In genomic region chr2:85695121-85695520, GRCh38 we compare ENCODE assay signal across 31 cellular contexts. TPM values are rescaled to one million over a fixed set of nuclear protein-coding genes. Genes with fewer than 3 reads are reported as not detected.
A peak's percentile ranks its signal among the peaks of the same experiment; 100 is the strongest.
DNase-seq lines count a peak whose midpoint lies in the region; ATAC-seq and TF ChIP-seq lines count a peak whose summit lies in the region.
"Had no signal": no experiment of that assay in that cellular context is flagged by ENCODE, and none has a peak within 500 bp of the region (broad histone marks: within the 10 kb centered on the region; RNA-seq: fewer than 3 reads in every experiment).

No MANE protein-coding gene starts in this region.

- no peaks in the 10 kb centered on the region for H3K36me3 Mint-ChIP-seq in activated CD4-positive, alpha-beta T cell treated with anti-CD3 and anti-CD28 coated beads, Interleukin-2, amount 10 ng/mL, durations not matched to agents 7 days and 5 days (ENCODE audit: low read depth)
- H3K36me3 Mint-ChIP-seq in CD14-positive monocyte (peaks cover 6 to 9% of the 10 kb centered on the region in 2 donors), natural killer cell (peaks cover 14% of the 10 kb centered on the region)
- peaks cover 4% of the 10 kb centered on the region for H3K36me3 Mint-ChIP-seq in activated CD8-positive, alpha-beta T cell treated with anti-CD3 and anti-CD28 coated beads, Interleukin-2, amount 10 ng/mL, durations not matched to agents 7 days and 5 days (ENCODE audit: low read depth)
- H3K36me3 Mint-ChIP-seq: activated naive CD4-positive, alpha-beta T cell treated with anti-CD3 and anti-CD28 coated beads, Interleukin-2, amount 10 ng/mL, durations not matched to agents 7 days and 5 days had no signal

- H3K4me1 Mint-ChIP-seq in activated CD4-positive, alpha-beta T cell treated with anti-CD3 and anti-CD28 coated beads, Interleukin-2, amount 10 ng/mL, durations not matched to agents 7 days and 5 days, result peaks cover 11% of the 10 kb centered on the region
- peaks cover 65% of the 10 kb centered on the region for H3K4me1 Mint-ChIP-seq in CD14-positive monocyte
- peaks cover 51% of the 10 kb centered on the region for H3K4me1 Mint-ChIP-seq in activated CD8-positive, alpha-beta T cell treated with anti-CD3 and anti-CD28 coated beads, Interleukin-2, amount 10 ng/mL, durations not matched to agents 7 days and 5 days (ENCODE audit: low read depth)
- peaks cover 79 to 84% of the 10 kb centered on the region in 2 donors for H3K4me1 Mint-ChIP-seq in natural killer cell
- H3K4me1 Mint-ChIP-seq: activated B cell treated with CpG ODN at 0.5 μM for 24 hours, nephron had no signal

- H3K4me3 Mint-ChIP-seq in activated CD4-positive, alpha-beta T cell treated with anti-CD3 and anti-CD28 coated beads, Interleukin-2, amount 10 ng/mL, durations not matched to agents 7 days and 5 days, result peak overlapping the region; percentile 16
- H3K4me3 Mint-ChIP-seq in CD14-positive monocyte (no peak overlapping the region), natural killer cell (peak overlapping the region; percentile 97)
- H3K4me3 Mint-ChIP-seq in activated CD8-positive, alpha-beta T cell treated with anti-CD3 and anti-CD28 coated beads, Interleukin-2, amount 10 ng/mL, durations not matched to agents 7 days and 5 days, result peak overlapping the region; percentile 44
- H3K4me3 Mint-ChIP-seq: activated B cell treated with CpG ODN at 0.5 μM for 24 hours; activated naive CD4-positive, alpha-beta T cell treated with anti-CD3 and anti-CD28 coated beads, Interleukin-2, amount 10 ng/mL, durations not matched to agents 7 days and 5 days; CD4-positive, alpha-beta T cell; nephron had no signal

- TF ChIP-seq CTCF in CD14-positive monocyte (IDR thresholded peaks at IDR 0.05) (no peak), natural killer cell (IDR thresholded peaks at IDR 0.05) (no peak), ascending aorta (IDR thresholded peaks at IDR 0.05) (no peak)

- intact Hi-C loops in CD14-positive monocyte (cut with micrococcal nuclease), result no loop called here
- intact Hi-C loops in natural killer cell (cut with micrococcal nuclease), result loop anchor here (2.0 kb wide), 1 partner anchor 14 kb away; no protein-coding TSS in a partner anchor
- intact Hi-C loops in ascending aorta (cut with DNase I), result no loop called here

- no peak overlapping the region for H3K27ac Mint-ChIP-seq in activated CD4-positive, alpha-beta T cell treated with anti-CD3 and anti-CD28 coated beads, Interleukin-2, amount 10 ng/mL, durations not matched to agents 7 days and 5 days
- H3K27ac Mint-ChIP-seq in CD14-positive monocyte, result peak overlapping the region in 5 of 7 donors; percentile 28 to 70 (median 33)
- peak overlapping the region; percentile 25 for H3K27ac Mint-ChIP-seq in activated CD8-positive, alpha-beta T cell treated with anti-CD3 and anti-CD28 coated beads, Interleukin-2, amount 10 ng/mL, durations not matched to agents 7 days and 5 days
- peak overlapping the region; percentile 95 to 96 for H3K27ac Mint-ChIP-seq in natural killer cell
- H3K27ac Mint-ChIP-seq: activated B cell treated with CpG ODN at 0.5 μM for 24 hours; activated naive CD4-positive, alpha-beta T cell treated with anti-CD3 and anti-CD28 coated beads, Interleukin-2, amount 10 ng/mL, durations not matched to agents 7 days and 5 days; CD4-positive, alpha-beta T cell; nephron had no signal

- H3K9me3 Mint-ChIP-seq in activated CD4-positive, alpha-beta T cell treated with anti-CD3 and anti-CD28 coated beads, Interleukin-2, amount 10 ng/mL, durations not matched to agents 7 days and 5 days, result no peaks in the 10 kb centered on the region
- H3K9me3 Mint-ChIP-seq in CD14-positive monocyte, result peaks cover 0 to 3% (median 0%) of the 10 kb centered on the region in 7 donors
- H3K9me3 Mint-ChIP-seq in activated CD8-positive, alpha-beta T cell treated with anti-CD3 and anti-CD28 coated beads, Interleukin-2, amount 10 ng/mL, durations not matched to agents 7 days and 5 days (ENCODE audit: insufficient read depth), result no peaks in the 10 kb centered on the region
- no peaks in the 10 kb centered on the region for H3K9me3 Mint-ChIP-seq in natural killer cell
- H3K9me3 Mint-ChIP-seq: activated B cell treated with CpG ODN at 0.5 μM for 24 hours; activated naive CD4-positive, alpha-beta T cell treated with anti-CD3 and anti-CD28 coated beads, Interleukin-2, amount 10 ng/mL, durations not matched to agents 7 days and 5 days; CD4-positive, alpha-beta T cell; nephron had no signal

- no peaks in the 10 kb centered on the region for H3K9me3 ChIP-seq in ascending aorta
- H3K9me3 ChIP-seq: gastroesophageal sphincter, lower lobe of right lung, pancreas, uterus had no signal

- H3K27me3 ChIP-seq in ascending aorta, result no peaks in the 10 kb centered on the region
- H3K27me3 ChIP-seq: pancreas, uterus had no signal

- no peaks in the 10 kb centered on the region for H3K4me1 ChIP-seq in ascending aorta
- H3K4me1 ChIP-seq: gastroesophageal sphincter, lower lobe of right lung, pancreas, uterus had no signal

- POLR2A ChIA-PET in activated CD4-positive, alpha-beta T cell treated with anti-CD3 and anti-CD28 coated beads, Interleukin-2, amount 10 ng/mL, durations not matched to agents 7 days and 5 days (lab: Charles Lee), result no interaction called here
- POLR2A ChIA-PET in activated CD8-positive, alpha-beta T cell treated with anti-CD3 and anti-CD28 coated beads, Interleukin-2, amount 10 ng/mL, durations not matched to agents 7 days and 5 days (lab: Charles Lee), result no interaction called here

- CTCF ChIA-PET in activated CD4-positive, alpha-beta T cell treated with anti-CD3 and anti-CD28 coated beads, Interleukin-2, amount 10 ng/mL, durations not matched to agents 7 days and 5 days (lab: Charles Lee), result interaction anchor here (2.2 to 2.4 kb wide), 3 partner anchors 9 to 16 kb away, joined by 5 to 8 read pairs (median 7); no protein-coding TSS in a partner anchor
- CTCF ChIA-PET in activated CD8-positive, alpha-beta T cell treated with anti-CD3 and anti-CD28 coated beads, Interleukin-2, amount 10 ng/mL, durations not matched to agents 7 days and 5 days (lab: Charles Lee), result interaction anchor here (9.8 kb wide), 1 partner anchor 11 kb away, joined by 102 read pairs; no protein-coding TSS in a partner anchor

- no peaks in the 10 kb centered on the region for H3K36me3 ChIP-seq in ascending aorta
- H3K36me3 ChIP-seq: gastroesophageal sphincter, lower lobe of right lung, pancreas, uterus had no signal

- no peak for DNase-seq in activated CD4-positive, alpha-beta T cell treated with anti-CD3 and anti-CD28 coated beads, Interleukin-2, amount 10 ng/mL, durations not matched to agents 7 days and 5 days
- DNase-seq in activated CD4-positive, alpha-beta T cell treated with anti-CD3 and anti-CD28 coated beads, Interleukin-2, amount 50 U/mL, for 1 hour, result no peak
- no peak for DNase-seq in CD14-positive monocyte (ENCODE audit: low spot score)
- no peak for DNase-seq in activated CD8-positive, alpha-beta T cell treated with anti-CD3 and anti-CD28 coated beads, Interleukin-2, amount 10 ng/mL, durations not matched to agents 7 days and 5 days
- no peak for DNase-seq in natural killer cell
- DNase-seq in ascending aorta (ENCODE audit: low spot score in 2 of 2), result no peak
- DNase-seq: activated B cell treated with CpG ODN at 0.5 μM for 24 hours; activated CD4-positive, alpha-beta T cell treated with anti-CD3 and anti-CD28 coated beads, Interleukin-2, amount 50 U/mL, for 48 hours; activated naive CD4-positive, alpha-beta T cell treated with anti-CD3 and anti-CD28 coated beads, Interleukin-2, amount 10 ng/mL, durations not matched to agents 7 days and 5 days; amygdala; CD4-positive, alpha-beta T cell; GM23248; KG1; lower lobe of right lung; NCI-H1105; NCI-H187 treated with DMSO at 0.1 percent for 48 hours; NCI-H2171; pancreas; retina; stimulated activated naive CD8-positive, alpha-beta T cell treated with anti-CD3 and anti-CD28 coated beads, Interleukin-15, Interleukin-2, amounts not matched to agents 100 U/mL and 50 U/mL, for 24 hours; uterus had no signal

- ATAC-seq in activated CD8-positive, alpha-beta T cell treated with anti-CD3 and anti-CD28 coated beads, Interleukin-2, amount 10 ng/mL, durations not matched to agents 7 days and 5 days, result no peak
- no peak for ATAC-seq in natural killer cell
- ATAC-seq in HG03439 (IDR thresholded peaks at IDR 0.05; ENCODE audit: unreplicated experiment), result no peak
- no peak for ATAC-seq in HG02870 (IDR thresholded peaks at IDR 0.05; ENCODE audit: unreplicated experiment)
- ATAC-seq: gastroesophageal sphincter; pancreas; stimulated activated naive CD8-positive, alpha-beta T cell treated with anti-CD3 and anti-CD28 coated beads, Interleukin-15, Interleukin-2, amounts not matched to agents 100 U/mL and 50 U/mL, for 24 hours had no signal

- no peak overlapping the region for H3K27ac ChIP-seq in ascending aorta
- H3K27ac ChIP-seq: gastroesophageal sphincter, GM23248, lower lobe of right lung, pancreas, uterus had no signal

- H3K27me3 Mint-ChIP-seq in activated CD4-positive, alpha-beta T cell treated with anti-CD3 and anti-CD28 coated beads, Interleukin-2, amount 10 ng/mL, durations not matched to agents 7 days and 5 days, result peaks cover 2% of the 10 kb centered on the region
- H3K27me3 Mint-ChIP-seq in CD14-positive monocyte (ENCODE audit: low read depth in 3 of 3) (peaks cover 0 to 8% (median 2%) of the 10 kb centered on the region in 3 donors), natural killer cell (ENCODE audit: low read depth in 2 of 2) (no peaks in the 10 kb centered on the region)
- H3K27me3 Mint-ChIP-seq in activated CD8-positive, alpha-beta T cell treated with anti-CD3 and anti-CD28 coated beads, Interleukin-2, amount 10 ng/mL, durations not matched to agents 7 days and 5 days (ENCODE audit: low read depth), result no peaks in the 10 kb centered on the region
- H3K27me3 Mint-ChIP-seq: CD4-positive, alpha-beta T cell had no signal

- H3K4me3 ChIP-seq in ascending aorta, result no peak overlapping the region
- H3K4me3 ChIP-seq: gastroesophageal sphincter, GM23248, lower lobe of right lung, pancreas, smooth muscle cell, uterus had no signal

RNA-seq across cellular contexts. Expression of gene GNLY, which starts 1.0 kb away (rescaled TPM):
- total RNA-seq in activated CD4-positive, alpha-beta T cell treated with anti-CD3 and anti-CD28 coated beads, Interleukin-2, amount 10 ng/mL, durations not matched to agents 7 days and 5 days, result 10 to 100 TPM; 72.9 to 75.5 TPM
- polyA plus RNA-seq in CD14-positive monocyte, result 10 to 100 TPM; 11.1 to 13.2 TPM
- total RNA-seq in activated CD8-positive, alpha-beta T cell treated with anti-CD3 and anti-CD28 coated beads, Interleukin-2, amount 10 ng/mL, durations not matched to agents 7 days and 5 days, result 100 to 1,000 TPM; 136 to 143 TPM
- 1,000 to 10,000 TPM; 4,938 to 8,199 (median 6,542) TPM for total RNA-seq in natural killer cell
- not detected for total RNA-seq in ascending aorta
- total RNA-seq: Daoy, endothelial cell of umbilical vein, GM23248, MCF 10A, NCI-H460, smooth muscle cell had no signal
- polyA plus RNA-seq: endothelial cell of umbilical vein, fibroblast of lung, GM23248, smooth muscle cell had no signal

RNA-seq across cellular contexts. Expression of gene SFTPB, which starts 27.1 kb away (rescaled TPM):
- not detected for total RNA-seq in activated CD4-positive, alpha-beta T cell treated with anti-CD3 and anti-CD28 coated beads, Interleukin-2, amount 10 ng/mL, durations not matched to agents 7 days and 5 days
- polyA plus RNA-seq in CD14-positive monocyte, result under 1 TPM in 1 of 2 donors, not detected in 1; 0.18 TPM
- total RNA-seq in activated CD8-positive, alpha-beta T cell treated with anti-CD3 and anti-CD28 coated beads, Interleukin-2, amount 10 ng/mL, durations not matched to agents 7 days and 5 days, result not detected
- total RNA-seq in natural killer cell (not detected), ascending aorta (not detected)
- total RNA-seq: activated B cell treated with CpG ODN at 0.5 μM for 24 hours; CD4-positive, alpha-beta T cell; Daoy; endothelial cell of umbilical vein; fibroblast of lung; gastroesophageal sphincter; GM23248; NCI-H460; smooth muscle cell had no signal
- polyA plus RNA-seq: endothelial cell of umbilical vein, fibroblast of lung, GM23248, smooth muscle cell had no signal

RNA-seq across cellular contexts. Expression of gene ATOH8, which starts 58.7 kb away (rescaled TPM):
- total RNA-seq in activated CD4-positive, alpha-beta T cell treated with anti-CD3 and anti-CD28 coated beads, Interleukin-2, amount 10 ng/mL, durations not matched to agents 7 days and 5 days, result under 1 TPM; 0.10 to 0.12 TPM
- 1 to 10 TPM; 2.0 to 2.1 TPM for polyA plus RNA-seq in CD14-positive monocyte
- total RNA-seq in activated CD8-positive, alpha-beta T cell treated with anti-CD3 and anti-CD28 coated beads, Interleukin-2, amount 10 ng/mL, durations not matched to agents 7 days and 5 days, result under 1 TPM; 0.11 to 0.13 TPM
- under 1 TPM in 1 of 3 donors, not detected in 2; 0.23 TPM for total RNA-seq in natural killer cell
- total RNA-seq in ascending aorta, result 239 TPM
- total RNA-seq: activated B cell treated with CpG ODN at 0.5 μM for 24 hours; CD4-positive, alpha-beta T cell had no signal

Comparison
In these comparisons a context has a peak if more than half of its experiments do, and no peak if none do; other contexts are left out.
1. H3K4me3 Mint-ChIP-seq: peak in activated CD4-positive, alpha-beta T cell treated with anti-CD3 and anti-CD28 coated beads, Interleukin-2, amount 10 ng/mL, durations not matched to agents 7 days and 5 days (single experiment), activated CD8-positive, alpha-beta T cell treated with anti-CD3 and anti-CD28 coated beads, Interleukin-2, amount 10 ng/mL, durations not matched to agents 7 days and 5 days (single experiment) and natural killer cell (single experiment); none in CD14-positive monocyte (0 of 2).
2. RNA of gene GNLY, which starts 1.0 kb away (total RNA-seq): 4,938 to 8,199 TPM in natural killer cell, 136 to 143 TPM in activated CD8-positive, alpha-beta T cell treated with anti-CD3 and anti-CD28 coated beads, Interleukin-2, amount 10 ng/mL, durations not matched to agents 7 days and 5 days and 72.9 to 75.5 TPM in activated CD4-positive, alpha-beta T cell treated with anti-CD3 and anti-CD28 coated beads, Interleukin-2, amount 10 ng/mL, durations not matched to agents 7 days and 5 days; not detected in ascending aorta (single experiment); every median in the first group is over 10 times any median in the second.
3. RNA of gene ATOH8, which starts 58.7 kb away (total RNA-seq): 239 TPM in ascending aorta (single experiment); 0.11 to 0.13 TPM in activated CD8-positive, alpha-beta T cell treated with anti-CD3 and anti-CD28 coated beads, Interleukin-2, amount 10 ng/mL, durations not matched to agents 7 days and 5 days, 0.10 to 0.12 TPM in activated CD4-positive, alpha-beta T cell treated with anti-CD3 and anti-CD28 coated beads, Interleukin-2, amount 10 ng/mL, durations not matched to agents 7 days and 5 days and 0.23 TPM in natural killer cell; every median in the first group is over 100 times any median in the second.